Comparison of ENCODE assay signal across 28 cellular contexts in genomic region chr3:14558029-14558428, GRCh38. TPM values are rescaled to one million over a fixed set of nuclear protein-coding genes. Genes with fewer than 3 reads are reported as not detected.
DNase-seq lines count a peak whose midpoint lies in the region; ATAC-seq, FAIRE-seq and TF ChIP-seq lines count a peak whose summit lies in the region.
"Had no signal": no experiment of that assay in that cellular context is flagged by ENCODE, and none has a peak within 500 bp of the region (broad histone marks: within the 10 kb centered on the region; RNA-seq: fewer than 3 reads in every experiment).

No MANE protein-coding gene starts in this region.

- no peak overlapping the region for H4K91ac ChIP-seq in IMR-90 (ENCODE audit: insufficient read depth, low read depth, low read length)
- H4K91ac ChIP-seq in neuronal stem cell (ENCODE audit: low read depth, low read length, poor library complexity), result no peak overlapping the region

- H3K4ac ChIP-seq in IMR-90 (ENCODE audit: low read depth, low read length) (no peak overlapping the region), neuronal stem cell (ENCODE audit: low read length) (no peak overlapping the region)

- peak overlapping the region; percentile 46 for H2AK9ac ChIP-seq in IMR-90 (replicated peaks; ENCODE audit: low read depth, low read length, poor library complexity)

- H3K9ac ChIP-seq in HepG2 (ENCODE audit: insufficient read depth, low read depth, low read length) (no peak overlapping the region), IMR-90 (ENCODE audit: low read depth, low read length) (no peak overlapping the region), neuronal stem cell (ENCODE audit: low read depth, low read length, poor library complexity) (no peak overlapping the region)
- H3K9ac ChIP-seq: BLaER1 had no signal

- TF ChIP-seq POLR2A in HepG2 (IDR thresholded peaks at IDR 0.05; ENCODE audit: insufficient read depth in 1 of 2, low read depth in 2 of 2, low read length in 2 of 2), result no peak
- TF ChIP-seq POLR2A in right lobe of liver (IDR thresholded peaks at IDR 0.05), result no peak
- no peak for TF ChIP-seq POLR2A in IMR-90 (IDR thresholded peaks at IDR 0.05; ENCODE audit: low read depth, low read length)

- 61% methylated on average over 6 of the region's 9 CpGs for WGBS in HepG2 (ENCODE audit: low lambda C conversion rate)
- WGBS in right lobe of liver (ENCODE audit: insufficient coverage, low coverage, low lambda C conversion rate, missing lambda C conversion rate), result 95% methylated on average over 3 of the region's 9 CpGs
- no CpG with 5 or more reads among the region's 9 CpGs for WGBS in IMR-90 (ENCODE audit: extremely low coverage in 2 of 2, insufficient read length in 1 of 2), 2 experiments
- WGBS in neuronal stem cell (ENCODE audit: extremely low coverage in 2 of 2, insufficient read length in 2 of 2, insufficient replicate concordance in 1 of 2), 2 donors, result no CpG with 5 or more reads among the region's 9 CpGs

- H3K9me3 ChIP-seq in HepG2 (ENCODE audit: low read length), result no peaks in the 10 kb centered on the region
- H3K9me3 ChIP-seq in right lobe of liver, result no peaks in the 10 kb centered on the region
- H3K9me3 ChIP-seq in IMR-90 (ENCODE audit: control insufficient read depth, insufficient read depth, low read length), result no peaks in the 10 kb centered on the region
- H3K9me3 ChIP-seq in neuronal stem cell (replicated peaks in 1 of 2; ENCODE audit: control insufficient read depth in 2 of 2, insufficient read depth in 1 of 2, low read depth in 1 of 2, low read length in 2 of 2), result no peaks in the 10 kb centered on the region
- H3K9me3 ChIP-seq: BE2C, BLaER1 had no signal

- intact Hi-C loops in HepG2 (cut with micrococcal nuclease; ENCODE audit: unreplicated experiment) (no loop called here), right lobe of liver (cut with DNase I) (no loop called here), IMR-90 (cut with micrococcal nuclease) (no loop called here)

- H3K27ac Mint-ChIP-seq in natural killer cell treated with Interleukin-12 subunit alpha and Interleukin-12 subunit beta and Interleukin-15 and Interleukin-18, amount 100 ng/mL, for 72 hours, result no peak overlapping the region
- H3K27ac Mint-ChIP-seq: CD14-positive monocyte; CD4-positive, alpha-beta memory T cell; CD4-positive, CD25-positive, alpha-beta regulatory T cell had no signal

- peaks cover 46 to 53% of the 10 kb centered on the region in 2 donors for H3K27me3 Mint-ChIP-seq in natural killer cell treated with Interleukin-12 subunit alpha and Interleukin-12 subunit beta and Interleukin-15 and Interleukin-18, amount 100 ng/mL, for 72 hours

- DNase-seq in HepG2 (ENCODE audit: low spot score), result no peak
- no peak for DNase-seq in right lobe of liver
- DNase-seq in IMR-90, result no peak
- no peak for DNase-seq in neuronal stem cell (ENCODE audit: low spot score)
- no peak for DNase-seq in natural killer cell treated with Interleukin-12 subunit alpha and Interleukin-12 subunit beta and Interleukin-15 and Interleukin-18, amount 100 ng/mL, for 72 hours (ENCODE audit: low spot score)
- no peak for DNase-seq in NCI-H2196 (lab: John Stamatoyannopoulos, UW; ENCODE audit: unreplicated experiment)
- DNase-seq: ACHN; BE2C; C1 segment of cervical spinal cord; CD4-positive, alpha-beta memory T cell; CD4-positive, CD25-positive, alpha-beta regulatory T cell; CD8-positive, alpha-beta memory T cell; COR-L47; DMS 273 treated with DMSO at 0.1 percent for 48 hours; DMS153; DMS79; DND-41; EL; GDM1 had no signal

- H3K4me2 ChIP-seq in HepG2 (ENCODE audit: low read depth, low read length), result no peak overlapping the region
- H3K4me2 ChIP-seq in IMR-90 (ENCODE audit: low read depth, low read length), result no peak overlapping the region
- H3K4me2 ChIP-seq in neuronal stem cell (ENCODE audit: insufficient read depth, low read length, poor library complexity, severe bottlenecking), result no peak overlapping the region
- H3K4me2 ChIP-seq: BLaER1 had no signal

- H3K9me1 ChIP-seq in IMR-90 (ENCODE audit: insufficient read depth, low read length), result no peaks in the 10 kb centered on the region

- H2AK5ac ChIP-seq in IMR-90 (ENCODE audit: low read depth, low read length), result no peak overlapping the region
- peak overlapping the region; percentile 50 for H2AK5ac ChIP-seq in neuronal stem cell (ENCODE audit: low read depth, low read length)

- H3K18ac ChIP-seq in IMR-90 (ENCODE audit: low read depth, low read length), result no peak overlapping the region
- H3K18ac ChIP-seq in neuronal stem cell (ENCODE audit: low read length), result no peak overlapping the region

- H3K23ac ChIP-seq in IMR-90 (ENCODE audit: low read depth, low read length) (no peak overlapping the region), neuronal stem cell (ENCODE audit: low read depth, low read length, poor library complexity) (no peak overlapping the region)

- H3K4me3 Mint-ChIP-seq in natural killer cell treated with Interleukin-12 subunit alpha and Interleukin-12 subunit beta and Interleukin-15 and Interleukin-18, amount 100 ng/mL, for 72 hours, result no peak overlapping the region
- H3K4me3 Mint-ChIP-seq: CD14-positive monocyte; CD4-positive, alpha-beta memory T cell; CD4-positive, CD25-positive, alpha-beta regulatory T cell; CD8-positive, alpha-beta memory T cell had no signal

- no peak overlapping the region for H2BK5ac ChIP-seq in IMR-90 (ENCODE audit: low read depth, low read length, poor library complexity, severe bottlenecking)
- H2BK5ac ChIP-seq in neuronal stem cell (ENCODE audit: low read length), result no peak overlapping the region

- H3K79me1 ChIP-seq in IMR-90 (ENCODE audit: low read depth in 1 of 2, low read length in 2 of 2), result no peaks in the 10 kb centered on the region
- no peaks in the 10 kb centered on the region for H3K79me1 ChIP-seq in neuronal stem cell (ENCODE audit: low read depth, low read length)

- H4K8ac ChIP-seq in IMR-90 (ENCODE audit: low read depth in 2 of 2, low read length in 2 of 2), result no peak overlapping the region
- H4K8ac ChIP-seq in neuronal stem cell (ENCODE audit: low read depth, low read length), result no peak overlapping the region

- H3K4me1 ChIP-seq in HepG2 (ENCODE audit: insufficient read depth, low read length) (peaks cover 11% of the 10 kb centered on the region), right lobe of liver (no peaks in the 10 kb centered on the region), IMR-90 (ENCODE audit: control insufficient read depth, insufficient read depth, low read length) (no peaks in the 10 kb centered on the region), neuronal stem cell (ENCODE audit: control insufficient read depth in 2 of 2, insufficient read depth in 1 of 2, low read depth in 1 of 2, low read length in 2 of 2) (peaks cover 0 to 8% of the 10 kb centered on the region in 2 donors)
- H3K4me1 ChIP-seq: BE2C had no signal

- H2AFZ ChIP-seq in HepG2 (ENCODE audit: low read length), result no peak overlapping the region
- H2AFZ ChIP-seq in IMR-90 (replicated peaks; ENCODE audit: low read length, poor library complexity), result no peak overlapping the region
- no peak overlapping the region for H2AFZ ChIP-seq in neuronal stem cell (ENCODE audit: low read length)

- no peaks in the 10 kb centered on the region for H3K79me2 ChIP-seq in HepG2 (ENCODE audit: insufficient read depth, low read length)

- FAIRE-seq in HepG2 (lab: Jason Lieb, UNC), result no peak
- FAIRE-seq: GM12878, GM12892, GM18507 had no signal

- H3K4me1 Mint-ChIP-seq in natural killer cell treated with Interleukin-12 subunit alpha and Interleukin-12 subunit beta and Interleukin-15 and Interleukin-18, amount 100 ng/mL, for 72 hours (ENCODE audit: low read depth in 2 of 2), result peaks cover 6 to 9% of the 10 kb centered on the region in 2 donors

- no peaks in the 10 kb centered on the region for H3K9me3 Mint-ChIP-seq in natural killer cell treated with Interleukin-12 subunit alpha and Interleukin-12 subunit beta and Interleukin-15 and Interleukin-18, amount 100 ng/mL, for 72 hours
- H3K9me3 Mint-ChIP-seq: CD4-positive, alpha-beta memory T cell; CD8-positive, alpha-beta memory T cell had no signal

- no peak overlapping the region for H3K14ac ChIP-seq in IMR-90 (replicated peaks; ENCODE audit: low read depth, low read length)
- no peak overlapping the region for H3K14ac ChIP-seq in neuronal stem cell (ENCODE audit: low read length)

- H3K36me3 ChIP-seq in HepG2 (replicated peaks in 1 of 2; ENCODE audit: control insufficient read depth in 1 of 2, insufficient read depth in 2 of 2, low read length in 2 of 2) (no peaks in the 10 kb centered on the region), right lobe of liver (no peaks in the 10 kb centered on the region), IMR-90 (ENCODE audit: control insufficient read depth, insufficient read depth, low read length) (no peaks in the 10 kb centered on the region), neuronal stem cell (replicated peaks in 1 of 2; ENCODE audit: control insufficient read depth in 2 of 2, insufficient read depth in 2 of 2, low read length in 2 of 2) (no peaks in the 10 kb centered on the region)
- H3K36me3 ChIP-seq: BE2C, BLaER1 had no signal

- H3K4me3 ChIP-seq in HepG2 (replicated peaks in 1 of 3; ENCODE audit: insufficient read depth in 1 of 3, low read depth in 2 of 3, low read length in 3 of 3), result no peak overlapping the region
- H3K4me3 ChIP-seq in right lobe of liver, result no peak overlapping the region
- no peak overlapping the region for H3K4me3 ChIP-seq in IMR-90 (ENCODE audit: insufficient read depth, low read depth, low read length)
- no peak overlapping the region for H3K4me3 ChIP-seq in neuronal stem cell (ENCODE audit: low read length in 2 of 2)
- H3K4me3 ChIP-seq: BLaER1, GM12878 had no signal

- H3K27me3 ChIP-seq in HepG2 (ENCODE audit: control insufficient read depth in 1 of 2, insufficient read depth in 2 of 2, low read length in 2 of 2), result peaks cover 1 to 52% of the 10 kb centered on the region in 2 experiments; a peak in 3 of 5 replicates
- H3K27me3 ChIP-seq in right lobe of liver, result no peaks in the 10 kb centered on the region
- H3K27me3 ChIP-seq in IMR-90 (ENCODE audit: control insufficient read depth, insufficient read depth, low read length), result peaks cover 43% of the 10 kb centered on the region
- peaks cover 0 to 74% (median 3%) of the 10 kb centered on the region in 3 experiments for H3K27me3 ChIP-seq in neuronal stem cell (ENCODE audit: control insufficient read depth in 3 of 3, insufficient read depth in 3 of 3, low read depth in 1 of 3, low read length in 3 of 3)
- H3K27me3 ChIP-seq: BE2C had no signal

- TF ChIP-seq RAD21 in HepG2 (CRISPR knock-in tag; IDR thresholded peaks at IDR 0.05) (no peak), IMR-90 (IDR thresholded peaks at IDR 0.05; ENCODE audit: low read length) (no peak)

- CTCF ChIA-PET in HepG2 (lab: Yijun Ruan, JAX; ENCODE audit: low intra/inter-chr PET ratio, low total read pairs), result no interaction called here
- CTCF ChIA-PET in IMR-90 (lab: Yijun Ruan, JAX), result no interaction called here

- H3K27ac ChIP-seq in HepG2 (ENCODE audit: extremely low read length, insufficient read depth, low read length), result no peak overlapping the region
- no peak overlapping the region for H3K27ac ChIP-seq in right lobe of liver
- no peak overlapping the region for H3K27ac ChIP-seq in IMR-90 (ENCODE audit: insufficient read depth, low read length)
- no peak overlapping the region for H3K27ac ChIP-seq in neuronal stem cell (replicated peaks; ENCODE audit: low read length)
- H3K27ac ChIP-seq: 22Rv1, BLaER1 had no signal

- H2BK120ac ChIP-seq in IMR-90 (ENCODE audit: low read depth, low read length) (no peak overlapping the region), neuronal stem cell (ENCODE audit: low read depth, low read length) (no peak overlapping the region)

- H4K20me1 ChIP-seq in HepG2 (ENCODE audit: insufficient read depth, low read length), result no peaks in the 10 kb centered on the region
- no peaks in the 10 kb centered on the region for H4K20me1 ChIP-seq in IMR-90 (ENCODE audit: insufficient read depth, low read length)
- H4K20me1 ChIP-seq: BLaER1 had no signal

- POLR2A ChIA-PET in HepG2 (lab: Yijun Ruan, JAX) (no interaction called here), IMR-90 (lab: Charles Lee; ENCODE audit: unreplicated experiment) (no interaction called here)

- no peaks in the 10 kb centered on the region for H3K36me3 Mint-ChIP-seq in natural killer cell treated with Interleukin-12 subunit alpha and Interleukin-12 subunit beta and Interleukin-15 and Interleukin-18, amount 100 ng/mL, for 72 hours
- H3K36me3 Mint-ChIP-seq: CD14-positive monocyte; CD4-positive, alpha-beta memory T cell; CD4-positive, CD25-positive, alpha-beta regulatory T cell; CD8-positive, alpha-beta memory T cell had no signal

- H2BK12ac ChIP-seq in neuronal stem cell (ENCODE audit: low read length), result no peak overlapping the region

- H4K5ac ChIP-seq in IMR-90 (ENCODE audit: low read depth, low read length), result no peak overlapping the region

- H2BK15ac ChIP-seq in IMR-90 (ENCODE audit: low read depth, low read length) (no peak overlapping the region), neuronal stem cell (ENCODE audit: low read length) (no peak overlapping the region)

- dilution Hi-C loops in IMR-90 (cut with HindIII; ENCODE audit: low sequenced_read_pairs, unreplicated experiment), result no loop called here

- H2BK20ac ChIP-seq in IMR-90 (ENCODE audit: low read depth, low read length), result no peak overlapping the region

- in situ Hi-C loops in HepG2 (cut with HindIII; ENCODE audit: extremely low pct_ligation_motif_present, low pct_unique_long_range_greater_than_20kb) (no loop called here), IMR-90 (cut with MboI; ENCODE audit: low sequenced_read_pairs) (loop anchor here (25.0 kb wide), 1 partner anchor 671 kb away; the partner anchor contains the start of gene WNT7A)

- TF ChIP-seq CTCF in HepG2 (CRISPR knock-in tag; IDR thresholded peaks at IDR 0.05) (no peak), right lobe of liver (IDR thresholded peaks at IDR 0.05) (no peak), IMR-90 (conservative IDR thresholded peaks at IDR 0.05; ENCODE audit: low read depth, low read length) (no peak)

- no peak overlapping the region for H3K56ac ChIP-seq in IMR-90 (ENCODE audit: extremely low read depth, insufficient read depth, low read length)

- ATAC-seq in HepG2 (no peak), right lobe of liver (no peak), IMR-90 (ENCODE audit: low read depth) (no peak)
- ATAC-seq in natural killer cell treated with Interleukin-12 subunit alpha and Interleukin-12 subunit beta and Interleukin-15 and Interleukin-18, amount 100 ng/mL, for 72 hours, result no peak
- ATAC-seq: GM12878 had no signal

- BruUV-seq in HepG2 (replicated peaks; lab: Mats Ljungman, UMichigan) (no TSS peak), IMR-90 (replicated peaks; lab: Mats Ljungman, UMichigan) (no TSS peak)

- TF ChIP-seq EP300 in HepG2 (IDR thresholded peaks at IDR 0.05; ENCODE audit: low read depth in 2 of 2, low read length in 2 of 2), result no peak
- TF ChIP-seq EP300 in HepG2 (CRISPR knock-in tag; IDR thresholded peaks at IDR 0.05; ENCODE audit: borderline replicate concordance), result no peak

RNA-seq across cellular contexts. Expression of gene GRIP2, which starts 17.9 kb away (rescaled TPM):
- total RNA-seq in HepG2 (2016; rRNA removed; fragmentation: Illumina TruSeq; extraction: Trizol) (0.08 and 0.24 TPM in 2 replicates), right lobe of liver (under 1 TPM in 5 of 6 experiments, not detected in 1; 0.04 to 0.44 (median 0.33) TPM), IMR-90 (2012; rRNA removed) (under 0.01 TPM in 1 of 2 replicates, not detected in the other)
- total RNA-seq in HepG2 (2016; cell fraction: cytosol; rRNA removed; fragmentation: Illumina TruSeq; extraction: Trizol; ENCODE audit: low read depth), result 0.09 and 0.10 TPM in 2 replicates
- total RNA-seq in HepG2 (2016; cell fraction: insoluble cytoplasmic fraction; rRNA removed; fragmentation: Illumina TruSeq; extraction: Trizol), result 0.26 TPM in 1 of 2 replicates, not detected in the other
- total RNA-seq in HepG2 (2016; cell fraction: membrane; rRNA removed; fragmentation: Illumina TruSeq; extraction: Trizol), result 0.09 and 0.55 TPM in 2 replicates
- total RNA-seq in HepG2 (2016; cell fraction: nucleus; rRNA removed; fragmentation: Illumina TruSeq; extraction: Trizol), result 0.25 and 0.53 TPM in 2 replicates
- polyA plus RNA-seq in HepG2 (2011; rRNA removed) (0.11 and 0.14 TPM in 2 replicates), IMR-90 (2012; rRNA removed) (0.05 and 0.17 TPM in 2 replicates)
- 0.01 and 0.03 TPM in 2 replicates for polyA plus RNA-seq in HepG2 (2011; cell fraction: cytosol; rRNA removed)
- 0.36 and 0.40 TPM in 2 replicates for polyA plus RNA-seq in HepG2 (2011; cell fraction: nucleus; rRNA removed)
- polyA plus RNA-seq in HepG2 (2012), result 0.12 TPM in 2 replicates
- polyA plus RNA-seq in HepG2 (2016; cell fraction: cytosol; fragmentation: Illumina TruSeq; extraction: Trizol; ENCODE audit: low read depth), result 0.02 and 0.08 TPM in 2 replicates
- not detected in 2 replicates for polyA plus RNA-seq in HepG2 (2016; cell fraction: insoluble cytoplasmic fraction; fragmentation: Illumina TruSeq; extraction: Trizol; ENCODE audit: low read depth)
- 0.14 and 0.16 TPM in 2 replicates for polyA plus RNA-seq in HepG2 (2016; cell fraction: membrane; fragmentation: Illumina TruSeq; extraction: Trizol; ENCODE audit: low read depth)
- polyA plus RNA-seq in HepG2 (2016; cell fraction: nucleus; fragmentation: Illumina TruSeq; extraction: Trizol; ENCODE audit: insufficient read depth, low read depth), result 0.56 and 0.57 TPM in 2 replicates
- 0.04 and 0.58 TPM in 2 replicates for polyA minus RNA-seq in HepG2 (2011; rRNA and poly(A)+ RNA removed; ENCODE audit: low replicate concordance)
- not detected in 2 replicates for polyA minus RNA-seq in HepG2 (2011; cell fraction: cytosol; rRNA and poly(A)+ RNA removed)
- 0.12 and 0.26 TPM in 2 replicates for polyA minus RNA-seq in HepG2 (2011; cell fraction: nucleus; rRNA and poly(A)+ RNA removed)
- 0.02 TPM in 1 of 2 replicates, not detected in the other for polyA plus RNA-seq in IMR-90 (2012; cell fraction: cytosol; rRNA removed)
- polyA plus RNA-seq in IMR-90 (2012; cell fraction: nucleus; rRNA removed; ENCODE audit: low replicate concordance), result 0.25 and 0.34 TPM in 2 replicates
- polyA plus RNA-seq in neuronal stem cell (2013, experiment 1 of 2), result 0.77 TPM
- 0.62 TPM for polyA plus RNA-seq in neuronal stem cell (2013, experiment 2 of 2)
- total RNA-seq in natural killer cell treated with Interleukin-12 subunit alpha and Interleukin-12 subunit beta and Interleukin-15 and Interleukin-18, amount 100 ng/mL, for 72 hours, result not detected
- total RNA-seq: A172; CD4-positive, alpha-beta memory T cell; CD4-positive, CD25-positive, alpha-beta regulatory T cell; CD8-positive, alpha-beta memory T cell; Daoy; GM12878 had no signal
- polyA plus RNA-seq: AG04450; CD14-positive monocyte; CD4-positive, alpha-beta memory T cell; CD8-positive, alpha-beta memory T cell; GM12878 had no signal
